12 cellular contexts compared by ENCODE assay signal in the genomic region with DNA sequence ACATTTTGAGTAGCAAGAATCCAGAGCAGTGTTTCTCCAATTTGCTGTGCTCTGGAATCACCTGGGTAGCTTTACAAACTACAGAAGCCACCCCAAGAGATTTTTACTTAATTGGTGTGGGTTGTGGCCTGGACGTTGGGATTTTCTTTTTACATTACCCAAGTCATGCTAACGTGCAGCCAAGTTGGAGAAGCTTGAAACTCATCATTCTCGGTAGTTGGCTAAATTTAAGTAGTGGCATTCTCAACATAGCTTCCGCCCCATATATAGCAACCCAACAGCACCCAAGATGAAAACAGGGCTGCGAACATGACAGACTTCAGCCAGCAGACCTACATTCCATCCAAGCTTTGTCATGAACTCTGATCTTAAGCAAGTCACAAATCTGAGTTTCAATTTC. TPM values are rescaled to one million over a fixed set of nuclear protein-coding genes. Genes with fewer than 3 reads are reported as not detected.
A peak's percentile ranks its signal among the peaks of the same experiment; 100 is the strongest.
DNase-seq lines count a peak whose midpoint lies in the region; ATAC-seq and TF ChIP-seq lines count a peak whose summit lies in the region.
"Had no signal": no experiment of that assay in that cellular context is flagged by ENCODE, and none has a peak within 500 bp of the region (broad histone marks: within the 10 kb centered on the region; RNA-seq: fewer than 3 reads in every experiment).

No MANE protein-coding gene starts in this region.

- WGBS in spleen, 5 donors, result 65 to 75% (median 72%) methylated on average over 5 of the region's 5 CpGs

- H3K4me1 ChIP-seq in colonic mucosa (peaks cover 8% of the 10 kb centered on the region), spleen (peaks cover 54 to 100% (median 97%) of the 10 kb centered on the region in 6 donors)

- H3K9me3 Mint-ChIP-seq in activated T-cell treated with anti-CD3 and anti-CD28 coated beads, Interleukin-2, amount 50 U/mL, for 24 hours, result no peaks in the 10 kb centered on the region

- no peaks in the 10 kb centered on the region for H3K27me3 ChIP-seq in colonic mucosa
- no peaks in the 10 kb centered on the region for H3K27me3 ChIP-seq in spleen (replicated peaks in 1 of 7)

- H3K27ac ChIP-seq in colonic mucosa (peak overlapping the region; percentile 39), spleen (peak overlapping the region; percentile 7 to 96 (median 82))

- ATAC-seq in HG02798 (IDR thresholded peaks at IDR 0.05; ENCODE audit: poor library complexity, unreplicated experiment) (peak; percentile 41), HG02973 (IDR thresholded peaks at IDR 0.05; ENCODE audit: unreplicated experiment) (no peak)
- ATAC-seq: left colon had no signal

- peak overlapping the region; percentile 60 for H3K4me3 Mint-ChIP-seq in activated T-cell treated with anti-CD3 and anti-CD28 coated beads, Interleukin-2, amount 50 U/mL, for 24 hours

- no peaks in the 10 kb centered on the region for H3K27me3 Mint-ChIP-seq in activated T-cell treated with anti-CD3 and anti-CD28 coated beads, Interleukin-2, amount 50 U/mL, for 24 hours

- TF ChIP-seq POLR2A in spleen (IDR thresholded peaks at IDR 0.05), result no peak

- H3K4me3 ChIP-seq in colonic mucosa (no peak overlapping the region), spleen (no peak overlapping the region)
- H3K4me3 ChIP-seq: thoracic aorta had no signal

- H3K9ac ChIP-seq in colonic mucosa (ENCODE audit: low read depth in 2 of 2, low read length in 2 of 2), result no peak overlapping the region

- peaks cover 98% of the 10 kb centered on the region for H3K4me1 Mint-ChIP-seq in activated T-cell treated with anti-CD3 and anti-CD28 coated beads, Interleukin-2, amount 50 U/mL, for 24 hours (ENCODE audit: low read depth)

- peak overlapping the region; percentile 99 for H3K27ac Mint-ChIP-seq in activated T-cell treated with anti-CD3 and anti-CD28 coated beads, Interleukin-2, amount 50 U/mL, for 24 hours

- H3K9me3 ChIP-seq in colonic mucosa (no peaks in the 10 kb centered on the region), spleen (no peaks in the 10 kb centered on the region)
- H3K9me3 ChIP-seq: thoracic aorta had no signal

- H3K36me3 ChIP-seq in colonic mucosa (no peaks in the 10 kb centered on the region), spleen (peaks cover 0 to 48% (median 14%) of the 10 kb centered on the region in 6 donors)

- intact Hi-C loops in colonic mucosa (cut with DNase I) (no loop called here), spleen (cut with DNase I; ENCODE audit: low total_unique reads) (no loop called here)

- TF ChIP-seq CTCF in colonic mucosa (IDR thresholded peaks at IDR 0.05), result no peak
- TF ChIP-seq CTCF in spleen (IDR thresholded peaks at IDR 0.05 in 8 of 11, conservative IDR thresholded peaks at IDR 0.05 in 3 of 11), result no peak

- peaks cover 69% of the 10 kb centered on the region for H3K36me3 Mint-ChIP-seq in activated T-cell treated with anti-CD3 and anti-CD28 coated beads, Interleukin-2, amount 50 U/mL, for 24 hours (ENCODE audit: low read depth)

- DNase-seq in activated T-cell treated with anti-CD3 and anti-CD28 coated beads, Interleukin-2, amount 50 U/mL, for 24 hours, result no peak
- no peak for DNase-seq in activated T-cell treated with anti-CD3 and anti-CD28 coated beads, Interleukin-2, amount 50 U/mL, for 1 hour
- no peak for DNase-seq in colonic mucosa
- DNase-seq in spleen, result no peak
- no peak for DNase-seq in DMS79 treated with DMSO at 0.1 percent for 48 hours (lab: John Stamatoyannopoulos, UW)
- DNase-seq in ecto neural progenitor cell (ENCODE audit: low spot score), result no peak
- DNase-seq: left colon, NCI-H1048, SHP77 had no signal

RNA-seq across cellular contexts. Expression of a gene that starts 25.0 kb away (rescaled TPM):
- total RNA-seq in colonic mucosa (100 to 1,000 TPM; 163 to 219 TPM), spleen (100 to 1,000 TPM; 107 to 176 (median 123) TPM)
- 100 to 1,000 TPM; 102 to 165 (median 147) TPM for polyA plus RNA-seq in spleen

RNA-seq across cellular contexts. Expression of a gene that starts 34.1 kb away (rescaled TPM):
- total RNA-seq in colonic mucosa, result 10 to 100 TPM; 14.5 to 32.4 TPM
- total RNA-seq in spleen, result 10 to 100 TPM; 12.0 to 32.8 (median 24.9) TPM
- 1 to 10 TPM; 7.2 to 8.6 (median 7.9) TPM for polyA plus RNA-seq in spleen
